ENCODE assay signal across 10 cellular contexts in genomic region chr20:51696304-51697118, GRCh38.
A peak's percentile ranks its signal among the peaks of the same experiment; 100 is the strongest.
DNase-seq lines count a peak whose midpoint lies in the region; ATAC-seq and TF ChIP-seq lines count a peak whose summit lies in the region.
"Had no signal": no experiment of that assay in that cellular context is flagged by ENCODE, and none has a peak within 500 bp of the region (broad histone marks: within the 10 kb centered on the region; RNA-seq: fewer than 3 reads in every experiment).

No MANE protein-coding gene starts in this region.

- H3K27ac ChIP-seq in colonic mucosa = peak overlapping the region; percentile 17
- no peak overlapping the region for H3K27ac ChIP-seq in upper lobe of left lung
- no peak overlapping the region for H3K27ac ChIP-seq in spleen
- H3K27ac ChIP-seq: coronary artery had no signal

- peak overlapping the region in 1 of 2 donors; percentile 34 for H3K9ac ChIP-seq in colonic mucosa (ENCODE audit: low read depth in 2 of 2, low read length in 2 of 2)

- H3K27me3 Mint-ChIP-seq in neural crest cell (ENCODE audit: low read depth) = no peaks in the 10 kb centered on the region

- peaks cover 45% of the 10 kb centered on the region for H3K4me1 Mint-ChIP-seq in neural crest cell

- DNase-seq in ELR (ENCODE audit: low read depth) = peak; percentile 24
- peak; percentile 47 for DNase-seq in NCI-H2171 (lab: John Stamatoyannopoulos, UW)
- no peak for DNase-seq in colonic mucosa
- no peak for DNase-seq in neural crest cell (ENCODE audit: low read depth, low spot score)
- no peak for DNase-seq in left colon
- no peak for DNase-seq in upper lobe of left lung
- no peak for DNase-seq in spleen
- no peak for DNase-seq in H4 (ENCODE audit: low spot score)
- DNase-seq: activated CD4-positive, alpha-beta T cell treated with anti-CD3 and anti-CD28 coated beads, Interleukin-2, amount 50 U/mL, for 48 hours had no signal

- no peak for TF ChIP-seq POLR2A in upper lobe of left lung (IDR thresholded peaks at IDR 0.05)
- TF ChIP-seq POLR2A in spleen (IDR thresholded peaks at IDR 0.05) = no peak

- H3K9me3 Mint-ChIP-seq in neural crest cell = no peaks in the 10 kb centered on the region

- no peak for TF ChIP-seq CTCF in colonic mucosa (IDR thresholded peaks at IDR 0.05)
- no peak for TF ChIP-seq CTCF in neural crest cell (conservative IDR thresholded peaks at IDR 0.05)
- TF ChIP-seq CTCF in upper lobe of left lung (IDR thresholded peaks at IDR 0.05) = no peak
- no peak for TF ChIP-seq CTCF in spleen (IDR thresholded peaks at IDR 0.05 in 8 of 11, conservative IDR thresholded peaks at IDR 0.05 in 3 of 11)

- intact Hi-C loops in colonic mucosa (cut with DNase I) (loop anchor here (10.0 kb wide), 1 partner anchor 268 kb away; no protein-coding TSS in a partner anchor), left colon (cut with DNase I, micrococcal nuclease) (no loop called here), spleen (cut with DNase I; ENCODE audit: low total_unique reads) (no loop called here)

- ATAC-seq in left colon = no peak
- ATAC-seq in upper lobe of left lung (ENCODE audit: low FRiP score in 2 of 2) = no peak

- H3K4me3 ChIP-seq in colonic mucosa (no peak overlapping the region), upper lobe of left lung (peak overlapping the region in 1 of 4 donors; percentile 3), spleen (no peak overlapping the region)
- H3K4me3 ChIP-seq: coronary artery had no signal

- peak overlapping the region; percentile 93 for H3K27ac Mint-ChIP-seq in neural crest cell (ENCODE audit: unreplicated experiment)

- 36 to 45% methylated on average over 2 of the region's 2 CpGs for WGBS in upper lobe of left lung, 2 donors
- whole genome bisulfite sequencing in spleen, 5 donors = 36 to 56% (median 47%) methylated on average over 2 of the region's 2 CpGs

- H3K36me3 Mint-ChIP-seq in neural crest cell (ENCODE audit: low read depth) = peaks cover 7% of the 10 kb centered on the region

- H3K4me3 Mint-ChIP-seq in neural crest cell = peak overlapping the region; percentile 59

- TF ChIP-seq EP300 in upper lobe of left lung (IDR thresholded peaks at IDR 0.05) = no peak

- H3K9me3 ChIP-seq in colonic mucosa (no peaks in the 10 kb centered on the region), upper lobe of left lung (no peaks in the 10 kb centered on the region), spleen (no peaks in the 10 kb centered on the region)

- H3K36me3 ChIP-seq in colonic mucosa = no peaks in the 10 kb centered on the region
- peaks cover 0 to 4% (median 0%) of the 10 kb centered on the region in 4 donors for H3K36me3 ChIP-seq in upper lobe of left lung
- peaks cover 0 to 15% (median 0%) of the 10 kb centered on the region in 6 donors for H3K36me3 ChIP-seq in spleen

- no peaks in the 10 kb centered on the region for H3K4me1 ChIP-seq in colonic mucosa
- H3K4me1 ChIP-seq in upper lobe of left lung = peaks cover 6 to 22% (median 14%) of the 10 kb centered on the region in 4 donors
- H3K4me1 ChIP-seq in spleen = peaks cover 0 to 21% (median 1%) of the 10 kb centered on the region in 6 donors

- H3K27me3 ChIP-seq in colonic mucosa = no peaks in the 10 kb centered on the region
- no peaks in the 10 kb centered on the region for H3K27me3 ChIP-seq in upper lobe of left lung
- peaks cover 0 to 11% (median 0%) of the 10 kb centered on the region in 7 donors for H3K27me3 ChIP-seq in spleen (replicated peaks in 1 of 7)

Comparison
In these comparisons a context has a peak if more than half of its experiments do, and no peak if none do; other contexts are left out.
1. DNase-seq: peak in ELR (single experiment) and NCI-H2171 (single experiment); none in colonic mucosa (single experiment), neural crest cell (single experiment), left colon (0 of 2), upper lobe of left lung (0 of 2), spleen (single experiment) and H4 (single experiment).